10 cellular contexts compared by ENCODE assay signal in genomic region chr10:114068054-114068707, GRCh38. TPM values are rescaled to one million over a fixed set of nuclear protein-coding genes. Genes with fewer than 3 reads are reported as not detected.
DNase-seq lines count a peak whose midpoint lies in the region; ATAC-seq and TF ChIP-seq lines count a peak whose summit lies in the region.
"Had no signal": no experiment of that assay in that cellular context is flagged by ENCODE, and none has a peak within 500 bp of the region (broad histone marks: within the 10 kb centered on the region; RNA-seq: fewer than 3 reads in every experiment).

No MANE protein-coding gene starts in this region.

- H3K4me1 ChIP-seq in DND-41 (ENCODE audit: insufficient read depth, low read length) = peaks cover 18% of the 10 kb centered on the region
- H3K4me1 ChIP-seq in endodermal cell (ENCODE audit: control insufficient read depth, insufficient read depth, low read length) = no peaks in the 10 kb centered on the region

- H3K9ac ChIP-seq in DND-41 (ENCODE audit: low read depth, low read length) (0 out of 2 replicates have a peak overlapping the region, but pooled peaks have one; percentile 1), endodermal cell (ENCODE audit: extremely low read depth, low read length, poor library complexity, severe bottlenecking) (no peak overlapping the region)

- no peaks in the 10 kb centered on the region for H3K9me3 Mint-ChIP-seq in endodermal cell
- H3K9me3 Mint-ChIP-seq: nephron had no signal

- no peaks in the 10 kb centered on the region for H4K20me1 ChIP-seq in DND-41 (ENCODE audit: insufficient read depth, low read length)

- 89 to 91% methylated on average over 4 to 6 of the region's 6 CpGs for WGBS in endodermal cell (ENCODE audit: insufficient coverage in 1 of 2, insufficient read length in 1 of 2), 2 experiments

- no peaks in the 10 kb centered on the region for H3K27me3 Mint-ChIP-seq in endodermal cell (ENCODE audit: insufficient read depth)

- ATAC-seq in DND-41 (ENCODE audit: insufficient read depth, low read depth) (peak; percentile 61; the same call in 2 of the 3 replicates), GM18498 (IDR thresholded peaks at IDR 0.05; ENCODE audit: unreplicated experiment) (no peak)

- H3K4me3 ChIP-seq in DND-41 (ENCODE audit: low read depth in 1 of 2, low read length in 2 of 2) = no peak overlapping the region
- no peak overlapping the region for H3K4me3 ChIP-seq in brain microvascular endothelial cell (ENCODE audit: low read depth, low read length)
- no peak overlapping the region for H3K4me3 ChIP-seq in endodermal cell (ENCODE audit: low read length)

- H2AFZ ChIP-seq in DND-41 (ENCODE audit: low read depth, low read length) = peak overlapping the region; percentile 56

- no peak overlapping the region for H3K4me3 Mint-ChIP-seq in endodermal cell
- H3K4me3 Mint-ChIP-seq: nephron had no signal

- H3K27ac ChIP-seq in DND-41 (ENCODE audit: low read length) (no peak overlapping the region), KOPT-K1 (ENCODE audit: low read depth, low read length, poor library complexity, severe bottlenecking) (peak overlapping the region; percentile 3), brain microvascular endothelial cell (no peak overlapping the region), endodermal cell (ENCODE audit: low read depth, low read length) (no peak overlapping the region)

- H3K27me3 ChIP-seq in DND-41 (ENCODE audit: insufficient read depth, low read length, poor library complexity) = no peaks in the 10 kb centered on the region
- H3K27me3 ChIP-seq in brain microvascular endothelial cell (replicated peaks) = no peaks in the 10 kb centered on the region
- no peaks in the 10 kb centered on the region for H3K27me3 ChIP-seq in endodermal cell (ENCODE audit: control insufficient read depth, insufficient read depth, low read length, poor library complexity, severe bottlenecking)

- no peaks in the 10 kb centered on the region for H3K9me3 ChIP-seq in DND-41 (ENCODE audit: insufficient read depth, low read length, severe bottlenecking)
- no peaks in the 10 kb centered on the region for H3K9me3 ChIP-seq in KOPT-K1 (ENCODE audit: insufficient read depth, low read length, poor library complexity, severe bottlenecking)
- H3K9me3 ChIP-seq in endodermal cell (ENCODE audit: control insufficient read depth, low read length) = no peaks in the 10 kb centered on the region

- no peaks in the 10 kb centered on the region for H3K36me3 Mint-ChIP-seq in endodermal cell (ENCODE audit: low read depth)

- peaks cover 5% of the 10 kb centered on the region for H3K4me1 Mint-ChIP-seq in endodermal cell

- in situ Hi-C loops in brain microvascular endothelial cell (cut with HindIII; ENCODE audit: low pct_ligation_motif_present, low sequenced_read_pairs) = no loop called here

- H3K36me3 ChIP-seq in DND-41 (ENCODE audit: insufficient read depth, low read length) = no peaks in the 10 kb centered on the region
- H3K36me3 ChIP-seq in KOPT-K1 (ENCODE audit: insufficient read depth, low read length) = no peaks in the 10 kb centered on the region
- no peaks in the 10 kb centered on the region for H3K36me3 ChIP-seq in brain microvascular endothelial cell (replicated peaks)
- H3K36me3 ChIP-seq in endodermal cell (ENCODE audit: control insufficient read depth, insufficient read depth, low read length) = no peaks in the 10 kb centered on the region

- TF ChIP-seq CTCF in DND-41 (IDR thresholded peaks at IDR 0.05; ENCODE audit: borderline replicate concordance, extremely low read depth, low read length, poor library complexity, severe bottlenecking) (no peak), brain microvascular endothelial cell (IDR thresholded peaks at IDR 0.05; ENCODE audit: low read depth, low read length, missing control alignments) (no peak), endodermal cell (conservative IDR thresholded peaks at IDR 0.05) (no peak)

- H3K4me2 ChIP-seq in DND-41 (ENCODE audit: insufficient read depth, low read length) = peak overlapping the region; percentile 29; the same call in 1 of the 2 replicates

- no peaks in the 10 kb centered on the region for H3K79me2 ChIP-seq in DND-41 (ENCODE audit: insufficient read depth, low read length)

- DNase-seq in DND-41 (no peak), astrocyte of the hippocampus (ENCODE audit: low read depth, low spot score) (peak; percentile 47), left kidney (ENCODE audit: low read depth, low spot score) (peak; percentile 21), brain microvascular endothelial cell (no peak), NCI-H345 (lab: John Stamatoyannopoulos, UW) (no peak), endodermal cell (no peak)
- DNase-seq: NCI-H1436 treated with DMSO at 0.1 percent for 48 hours had no signal

- no peak overlapping the region for H3K27ac Mint-ChIP-seq in endodermal cell
- H3K27ac Mint-ChIP-seq: nephron had no signal

RNA-seq across cellular contexts. Expression of gene ADRB1, which starts 24.5 kb away (rescaled TPM):
- not detected for total RNA-seq in endodermal cell
- 0.11 TPM for polyA plus RNA-seq in endodermal cell (2013, experiment 1 of 2)
- polyA plus RNA-seq in endodermal cell (2013, experiment 2 of 2) = not detected

Comparison
In these comparisons a context has a peak if more than half of its experiments do, and no peak if none do; other contexts are left out.
1. DNase-seq: peak in astrocyte of the hippocampus (single experiment) and left kidney (single experiment); none in DND-41 (single experiment), brain microvascular endothelial cell (single experiment), NCI-H345 (single experiment) and endodermal cell (single experiment).